ENCODE assay signal across 10 cellular contexts in the genomic region with DNA sequence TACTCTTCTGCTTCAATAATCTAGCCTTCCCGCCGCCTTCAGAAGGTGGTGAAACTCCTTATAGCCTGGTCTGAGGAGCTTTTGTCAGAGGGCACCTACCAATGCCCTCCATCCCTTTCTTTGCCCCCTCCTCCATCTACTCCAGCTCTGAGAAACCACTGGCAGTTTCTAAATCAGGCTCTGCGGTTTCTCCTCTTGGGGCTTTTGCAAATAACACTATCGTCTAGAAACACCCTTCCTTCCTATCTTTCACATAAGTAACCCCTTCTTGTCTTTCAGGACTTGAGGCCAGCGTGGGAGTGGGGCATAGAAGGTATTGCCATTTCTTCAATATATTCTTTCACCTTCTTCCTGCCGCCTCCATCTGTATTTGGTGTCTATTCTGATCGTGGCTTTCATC. TPM values are rescaled to one million over a fixed set of nuclear protein-coding genes. Genes with fewer than 3 reads are reported as not detected.
A peak's percentile ranks its signal among the peaks of the same experiment; 100 is the strongest.
DNase-seq lines count a peak whose midpoint lies in the region; ATAC-seq, FAIRE-seq and TF ChIP-seq lines count a peak whose summit lies in the region.
"Had no signal": no experiment of that assay in that cellular context is flagged by ENCODE, and none has a peak within 500 bp of the region (broad histone marks: within the 10 kb centered on the region; RNA-seq: fewer than 3 reads in every experiment).

No MANE protein-coding gene starts in this region.

- H3K36me3 ChIP-seq in HAP-1 (replicated peaks) = no peaks in the 10 kb centered on the region

- no peaks in the 10 kb centered on the region for H3K36me3 Mint-ChIP-seq in mesothelial cell of epicardium

- H3K9me3 ChIP-seq in HAP-1 = no peaks in the 10 kb centered on the region

- H3K9me3 Mint-ChIP-seq in mesothelial cell of epicardium = peaks cover 15% of the 10 kb centered on the region

- in situ Hi-C loops in HAP-1 (cut with MboI; ENCODE audit: low sequenced_read_pairs) = no loop called here

- H3K4me1 Mint-ChIP-seq in mesothelial cell of epicardium = peaks cover 7% of the 10 kb centered on the region

- H3K4me3 Mint-ChIP-seq in mesothelial cell of epicardium = peak overlapping the region; percentile 73

- no peak for TF ChIP-seq POLR2A in GM18505 (IDR thresholded peaks at IDR 0.05; ENCODE audit: borderline replicate concordance, extremely low read depth, insufficient read depth, insufficient read length)

- H3K27me3 Mint-ChIP-seq in mesothelial cell of epicardium (ENCODE audit: low read depth) = no peaks in the 10 kb centered on the region

- ATAC-seq in GM18505 (IDR thresholded peaks at IDR 0.05; ENCODE audit: unreplicated experiment) = no peak

- H3K4me3 ChIP-seq in HAP-1 = no peak overlapping the region
- H3K4me3 ChIP-seq: SK-N-MC had no signal

- no peak for FAIRE-seq in urothelium cell line (lab: Jason Lieb, UNC)

- H3K4me1 ChIP-seq in HAP-1 = peaks cover 27% of the 10 kb centered on the region

- peak; percentile 1 for DNase-seq in CD1c-positive myeloid dendritic cell (ENCODE audit: extremely low spot score)
- DNase-seq in HAP-1 (ENCODE audit: low spot score in 2 of 2) = peak; percentile 10 to 12
- DNase-seq in UCSD-AML1 (lab: John Stamatoyannopoulos, UW; ENCODE audit: unreplicated experiment) = peak; percentile 66
- DNase-seq in mesothelial cell of epicardium (ENCODE audit: low spot score in 2 of 2, unreplicated experiment in 2 of 2) = no peak
- no peak for DNase-seq in middle frontal gyrus (ENCODE audit: extremely low spot score, low spot score)
- no peak for DNase-seq in NCI-H526 treated with DMSO at 0.1 percent for 48 hours (lab: John Stamatoyannopoulos, UW)
- no peak for DNase-seq in urothelium cell line (ENCODE audit: low spot score)
- DNase-seq: NCI-H2029 had no signal

- no peaks in the 10 kb centered on the region for H3K27me3 ChIP-seq in HAP-1 (ENCODE audit: low read depth)

- H3K27ac Mint-ChIP-seq in mesothelial cell of epicardium = no peak overlapping the region

- no peak for TF ChIP-seq CTCF in mesothelial cell of epicardium (IDR thresholded peaks at IDR 0.05; ENCODE audit: unreplicated experiment)

RNA-seq across cellular contexts. Expression of gene EFHC2, which starts 1.2 kb away (rescaled TPM):
- total RNA-seq in mesothelial cell of epicardium = 1.5 to 2.4 TPM (median 2.0 TPM) in 3 replicates

Comparison
In these comparisons a context has a peak if more than half of its experiments do, and no peak if none do; other contexts are left out.
1. DNase-seq: peak in CD1c-positive myeloid dendritic cell (single experiment), HAP-1 (2 of 2) and UCSD-AML1 (single experiment); none in mesothelial cell of epicardium (0 of 2), middle frontal gyrus (single experiment), NCI-H526 treated with DMSO at 0.1 percent for 48 hours (single experiment) and urothelium cell line (single experiment).